In the genomic region with DNA sequence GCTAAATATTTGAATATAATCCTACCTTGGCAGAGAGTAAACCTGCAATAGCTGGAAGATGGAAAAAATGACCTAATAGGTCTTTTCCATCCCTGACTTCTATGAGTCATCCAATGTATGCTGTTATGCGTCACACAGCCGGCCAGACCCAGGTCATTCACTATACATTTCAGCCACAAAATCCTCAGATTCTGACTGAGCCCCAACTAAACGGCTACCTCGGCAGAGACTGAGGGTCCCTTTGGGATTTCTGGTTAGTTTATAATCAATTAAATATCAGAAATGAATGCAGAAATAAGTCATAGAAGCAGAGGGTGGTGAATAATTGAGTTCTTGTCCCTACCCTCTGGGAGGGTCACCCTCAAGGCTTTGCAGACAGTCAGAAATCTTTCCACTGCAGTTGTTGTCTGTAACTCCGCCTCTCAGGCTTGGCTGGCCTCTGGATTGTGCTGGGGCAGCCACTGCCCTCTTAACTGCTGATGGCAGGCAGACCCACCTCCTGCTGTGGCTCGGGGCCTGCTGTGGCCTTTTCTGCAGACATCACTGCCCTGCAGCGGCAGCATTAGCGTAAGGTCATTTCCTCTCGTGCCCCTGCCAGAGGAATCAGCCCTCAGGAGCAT, we compare ENCODE assay signal across 8 cellular contexts.
DNase-seq lines count a peak whose midpoint lies in the region; ATAC-seq and TF ChIP-seq lines count a peak whose summit lies in the region.

No MANE protein-coding gene starts in this region.

- peaks cover 20% of the 10 kb centered on the region for H3K9me3 Mint-ChIP-seq in mesothelial cell of epicardium

- no peak overlapping the region for H3K4me3 ChIP-seq in mammary epithelial cell (replicated peaks in 1 of 3; ENCODE audit: insufficient read depth in 1 of 3, low read depth in 2 of 3, low read length in 3 of 3)

- ATAC-seq in GM18517 (IDR thresholded peaks at IDR 0.05; ENCODE audit: unreplicated experiment), result no peak

- H3K79me2 ChIP-seq in mammary epithelial cell (ENCODE audit: insufficient read depth, low read length), result no peaks in the 10 kb centered on the region

- no peak for TF ChIP-seq CTCF in mammary epithelial cell (conservative IDR thresholded peaks at IDR 0.05 in 1 of 2, IDR thresholded peaks at IDR 0.05 in 1 of 2; ENCODE audit: extremely low read depth in 1 of 2, insufficient read depth in 1 of 2, low read depth in 1 of 2, low read length in 2 of 2)
- no peak for TF ChIP-seq CTCF in mesothelial cell of epicardium (IDR thresholded peaks at IDR 0.05; ENCODE audit: unreplicated experiment)
- TF ChIP-seq CTCF in GM10266 (IDR thresholded peaks at IDR 0.05; ENCODE audit: control insufficient read depth, insufficient read depth, low read depth, missing control alignments), result no peak

- no peaks in the 10 kb centered on the region for H4K20me1 ChIP-seq in mammary epithelial cell (ENCODE audit: insufficient read depth, low read length)

- H3K4me3 Mint-ChIP-seq in mesothelial cell of epicardium, result no peak overlapping the region

- intact Hi-C loops in mammary epithelial cell (cut with micrococcal nuclease), result no loop called here

- peaks cover 21% of the 10 kb centered on the region for H3K4me1 Mint-ChIP-seq in mesothelial cell of epicardium

- peaks cover 30% of the 10 kb centered on the region for H3K4me1 ChIP-seq in mammary epithelial cell (ENCODE audit: insufficient read depth, low read length)

- H3K27ac Mint-ChIP-seq in mesothelial cell of epicardium, result peak overlapping the region; percentile 86

- DNase-seq in EH (ENCODE audit: low read depth), result peak; percentile 38
- DNase-seq in HuH-7.5 (ENCODE audit: low spot score), result peak; percentile 24
- peak; percentile 81 for DNase-seq in mammary epithelial cell
- no peak for DNase-seq in mesothelial cell of epicardium (ENCODE audit: low spot score in 2 of 2, unreplicated experiment in 2 of 2)
- no peak for DNase-seq in putamen (ENCODE audit: low spot score)
- DNase-seq in AML-193 (lab: John Stamatoyannopoulos, UW), result no peak
- no peak for DNase-seq in GM10266 (ENCODE audit: extremely low spot score)

- dilution Hi-C loops in mammary epithelial cell (cut with HindIII; ENCODE audit: low sequenced_read_pairs), result no loop called here

- CTCF ChIA-PET in mammary epithelial cell (lab: Charles Lee; ENCODE audit: low non-redundant PET), result no interaction called here

- H3K27me3 Mint-ChIP-seq in mesothelial cell of epicardium (ENCODE audit: low read depth), result no peaks in the 10 kb centered on the region

- 29% methylated on average over 9 of the region's 9 CpGs for WGBS in mammary epithelial cell (ENCODE audit: low coverage, missing lambda C conversion rate)

- H3K36me3 Mint-ChIP-seq in mesothelial cell of epicardium, result peaks cover 11% of the 10 kb centered on the region

- H3K4me2 ChIP-seq in mammary epithelial cell (ENCODE audit: insufficient read depth, low read depth, low read length), result peak overlapping the region; percentile 32

- peak overlapping the region; percentile 66 for H3K27ac ChIP-seq in mammary epithelial cell (ENCODE audit: insufficient read depth, low read depth, low read length)

- peak overlapping the region; percentile 40 for H3K9ac ChIP-seq in mammary epithelial cell (ENCODE audit: insufficient read depth, low read length)

- no peaks in the 10 kb centered on the region for H3K27me3 ChIP-seq in mammary epithelial cell (ENCODE audit: insufficient read depth, low read length)

- H2AFZ ChIP-seq in mammary epithelial cell (ENCODE audit: low read depth, low read length), result peak overlapping the region; percentile 28

- H3K9me3 ChIP-seq in mammary epithelial cell (replicated peaks; ENCODE audit: insufficient read depth, low read length), result peaks cover 4% of the 10 kb centered on the region

- no peaks in the 10 kb centered on the region for H3K36me3 ChIP-seq in mammary epithelial cell (ENCODE audit: insufficient read depth, low read length)

- in situ Hi-C loops in mammary epithelial cell (cut with MboI; ENCODE audit: low sequenced_read_pairs in 2 of 2), result no loop called here

- BruUV-seq in mammary epithelial cell (replicated peaks; lab: Mats Ljungman, UMichigan), result no TSS peak

Comparison
In these comparisons a context has a peak if more than half of its experiments do, and no peak if none do; other contexts are left out.
1. DNase-seq: peak in EH (single experiment), HuH-7.5 (single experiment) and mammary epithelial cell (single experiment); none in mesothelial cell of epicardium (0 of 2), putamen (single experiment), AML-193 (0 of 2) and GM10266 (single experiment).